ENCODE assay signal across 9 cellular contexts in the genomic region with DNA sequence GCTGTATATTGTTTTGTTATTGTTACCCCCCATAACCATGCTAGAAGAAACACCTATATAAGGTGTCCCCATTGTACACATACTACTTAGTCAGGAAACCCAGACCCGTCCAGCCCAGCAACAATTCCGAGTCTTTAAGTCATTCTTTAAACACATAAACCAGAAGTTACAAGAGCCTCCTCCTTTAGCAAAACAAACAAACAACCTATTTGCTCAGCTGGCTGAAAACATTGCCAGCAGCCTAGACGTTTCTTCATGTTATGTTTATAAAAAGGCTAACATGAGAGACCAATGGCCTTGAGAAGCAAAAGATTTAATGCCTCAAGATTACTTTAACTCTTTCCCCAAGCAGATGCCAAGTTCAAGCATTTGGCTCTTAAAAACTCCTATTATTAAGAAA. TPM values are rescaled to one million over a fixed set of nuclear protein-coding genes. Genes with fewer than 3 reads are reported as not detected.
DNase-seq lines count a peak whose midpoint lies in the region; ATAC-seq lines count a peak whose summit lies in the region.
"Had no signal": no experiment of that assay in that cellular context is flagged by ENCODE, and none has a peak within 500 bp of the region (broad histone marks: within the 10 kb centered on the region; RNA-seq: fewer than 3 reads in every experiment).

No MANE protein-coding gene starts in this region.

- no peaks in the 10 kb centered on the region for H3K27me3 Mint-ChIP-seq in activated CD4-positive, alpha-beta T cell treated with anti-CD3 and anti-CD28 coated beads for 36 hours
- H3K27me3 Mint-ChIP-seq in activated CD8-positive, alpha-beta T cell treated with anti-CD3 and anti-CD28 coated beads, Interleukin-2, amount 10 ng/mL, durations not matched to agents 7 days and 5 days (ENCODE audit: low read depth): no peaks in the 10 kb centered on the region
- peaks cover 3 to 15% (median 9%) of the 10 kb centered on the region in 3 donors for H3K27me3 Mint-ChIP-seq in immature natural killer cell (ENCODE audit: low read depth in 3 of 3)

- peaks cover 79% of the 10 kb centered on the region for H3K4me1 Mint-ChIP-seq in activated CD4-positive, alpha-beta T cell treated with anti-CD3 and anti-CD28 coated beads for 36 hours
- peaks cover 75% of the 10 kb centered on the region for H3K4me1 Mint-ChIP-seq in activated CD8-positive, alpha-beta T cell treated with anti-CD3 and anti-CD28 coated beads, Interleukin-2, amount 10 ng/mL, durations not matched to agents 7 days and 5 days (ENCODE audit: low read depth)
- H3K4me1 Mint-ChIP-seq in immature natural killer cell: peaks cover 77 to 90% of the 10 kb centered on the region in 2 donors

- H3K36me3 Mint-ChIP-seq in activated CD4-positive, alpha-beta T cell treated with anti-CD3 and anti-CD28 coated beads for 36 hours (ENCODE audit: low read depth): peaks cover 10% of the 10 kb centered on the region
- peaks cover 13% of the 10 kb centered on the region for H3K36me3 Mint-ChIP-seq in activated CD8-positive, alpha-beta T cell treated with anti-CD3 and anti-CD28 coated beads, Interleukin-2, amount 10 ng/mL, durations not matched to agents 7 days and 5 days (ENCODE audit: low read depth)
- H3K36me3 Mint-ChIP-seq in immature natural killer cell: no peaks in the 10 kb centered on the region

- peaks cover 18 to 58% (median 50%) of the 10 kb centered on the region in 5 donors for H3K4me1 ChIP-seq in subcutaneous abdominal adipose tissue (ENCODE audit: control insufficient read depth in 5 of 5, insufficient read depth in 5 of 5, low read length in 5 of 5)

- CTCF ChIA-PET in activated CD4-positive, alpha-beta T cell treated with anti-CD3 and anti-CD28 coated beads for 36 hours (lab: Charles Lee): interaction anchor here (1.2 to 1.3 kb wide), 2 partner anchors 11 to 13 kb away, joined by 3 to 6 read pairs; no protein-coding TSS in a partner anchor
- CTCF ChIA-PET in activated CD8-positive, alpha-beta T cell treated with anti-CD3 and anti-CD28 coated beads, Interleukin-2, amount 10 ng/mL, durations not matched to agents 7 days and 5 days (lab: Charles Lee): interaction anchor here (1.4 to 1.5 kb wide), 2 partner anchors 8 to 29 kb away, joined by 3 to 7 read pairs; no protein-coding TSS in a partner anchor

- peaks cover 0 to 4% (median 0%) of the 10 kb centered on the region in 5 donors for H3K9me3 ChIP-seq in subcutaneous abdominal adipose tissue (ENCODE audit: control insufficient read depth in 5 of 5, low read length in 5 of 5)

- DNase-seq in activated CD4-positive, alpha-beta T cell treated with anti-CD3 and anti-CD28 coated beads for 36 hours: no peak
- no peak for DNase-seq in activated CD4-positive, alpha-beta T cell treated with anti-CD3 and anti-CD28 coated beads for 1 hour
- DNase-seq in activated CD8-positive, alpha-beta T cell treated with anti-CD3 and anti-CD28 coated beads, Interleukin-2, amount 10 ng/mL, durations not matched to agents 7 days and 5 days: no peak
- DNase-seq in immature natural killer cell (no peak), DMS 273 (lab: John Stamatoyannopoulos, UW; ENCODE audit: unreplicated experiment) (no peak), NCI-H345 (lab: John Stamatoyannopoulos, UW) (no peak)
- DNase-seq: NCI-H2171 treated with DMSO at 0.1 percent for 48 hours had no signal

- peak overlapping the region in 1 of 5 donors; percentile 98 for H3K9ac ChIP-seq in subcutaneous abdominal adipose tissue (ENCODE audit: low read length in 5 of 5)

- H3K4me3 Mint-ChIP-seq in activated CD4-positive, alpha-beta T cell treated with anti-CD3 and anti-CD28 coated beads for 36 hours: peak overlapping the region; percentile 93
- peak overlapping the region; percentile 7 for H3K4me3 Mint-ChIP-seq in activated CD8-positive, alpha-beta T cell treated with anti-CD3 and anti-CD28 coated beads, Interleukin-2, amount 10 ng/mL, durations not matched to agents 7 days and 5 days
- peak overlapping the region; percentile 21 to 100 (median 45) for H3K4me3 Mint-ChIP-seq in immature natural killer cell

- H3K4me3 ChIP-seq in subcutaneous abdominal adipose tissue (ENCODE audit: low read depth in 1 of 5, low read length in 5 of 5): peak overlapping the region in 2 of 5 donors; percentile 84 to 97

- H3K27me3 ChIP-seq in subcutaneous abdominal adipose tissue (ENCODE audit: control insufficient read depth in 5 of 5, insufficient read depth in 4 of 5, low read length in 5 of 5): no peaks in the 10 kb centered on the region

- peak overlapping the region; percentile 48 for H3K27ac Mint-ChIP-seq in activated CD4-positive, alpha-beta T cell treated with anti-CD3 and anti-CD28 coated beads for 36 hours
- peak overlapping the region; percentile 7 for H3K27ac Mint-ChIP-seq in activated CD8-positive, alpha-beta T cell treated with anti-CD3 and anti-CD28 coated beads, Interleukin-2, amount 10 ng/mL, durations not matched to agents 7 days and 5 days
- H3K27ac Mint-ChIP-seq in immature natural killer cell: peak overlapping the region; percentile 13 to 99 (median 82)

- ATAC-seq in activated CD4-positive, alpha-beta T cell treated with anti-CD3 and anti-CD28 coated beads for 36 hours: no peak
- no peak for ATAC-seq in activated CD8-positive, alpha-beta T cell treated with anti-CD3 and anti-CD28 coated beads, Interleukin-2, amount 10 ng/mL, durations not matched to agents 7 days and 5 days
- ATAC-seq in GM21528 (IDR thresholded peaks at IDR 0.05; ENCODE audit: low FRiP score, unreplicated experiment): no peak

- peak overlapping the region; percentile 94 for H3K27ac ChIP-seq in subcutaneous abdominal adipose tissue (ENCODE audit: low read depth, low read length)

- no peaks in the 10 kb centered on the region for H3K9me3 Mint-ChIP-seq in activated CD4-positive, alpha-beta T cell treated with anti-CD3 and anti-CD28 coated beads for 36 hours (ENCODE audit: low read depth)
- no peaks in the 10 kb centered on the region for H3K9me3 Mint-ChIP-seq in activated CD8-positive, alpha-beta T cell treated with anti-CD3 and anti-CD28 coated beads, Interleukin-2, amount 10 ng/mL, durations not matched to agents 7 days and 5 days (ENCODE audit: insufficient read depth)
- H3K9me3 Mint-ChIP-seq in immature natural killer cell: no peaks in the 10 kb centered on the region

- POLR2A ChIA-PET in activated CD4-positive, alpha-beta T cell treated with anti-CD3 and anti-CD28 coated beads for 36 hours (lab: Charles Lee): no interaction called here
- POLR2A ChIA-PET in activated CD8-positive, alpha-beta T cell treated with anti-CD3 and anti-CD28 coated beads, Interleukin-2, amount 10 ng/mL, durations not matched to agents 7 days and 5 days (lab: Charles Lee): interaction anchor here (2.1 to 3.1 kb wide), 2 partner anchors 12 to 19 kb away, joined by 8 to 31 read pairs; no protein-coding TSS in a partner anchor

- intact Hi-C loops in activated CD4-positive, alpha-beta T cell treated with anti-CD3 and anti-CD28 coated beads for 36 hours (cut with DNase I, micrococcal nuclease): loop anchor here in 1 of 2 experiments (10.0 kb wide), 1 partner anchor 464 kb away; no protein-coding TSS in a partner anchor

- H3K36me3 ChIP-seq in subcutaneous abdominal adipose tissue (ENCODE audit: control insufficient read depth in 5 of 5, insufficient read depth in 5 of 5, low read length in 5 of 5): no peaks in the 10 kb centered on the region

RNA-seq across cellular contexts. Expression of gene ACOX3, which starts 1.4 kb away (rescaled TPM):
- total RNA-seq in activated CD4-positive, alpha-beta T cell treated with anti-CD3 and anti-CD28 coated beads for 36 hours: 10 to 100 TPM; 20.5 to 29.3 TPM
- 10 to 100 TPM; 13.2 to 13.6 TPM for total RNA-seq in activated CD8-positive, alpha-beta T cell treated with anti-CD3 and anti-CD28 coated beads, Interleukin-2, amount 10 ng/mL, durations not matched to agents 7 days and 5 days
- 10 to 100 TPM; 11.3 to 15.9 (median 15.8) TPM for polyA plus RNA-seq in immature natural killer cell

RNA-seq across cellular contexts. Expression of gene TRMT44, which starts 1.4 kb away (rescaled TPM):
- 10 to 100 TPM; 20.1 to 24.5 TPM for total RNA-seq in activated CD4-positive, alpha-beta T cell treated with anti-CD3 and anti-CD28 coated beads for 36 hours
- total RNA-seq in activated CD8-positive, alpha-beta T cell treated with anti-CD3 and anti-CD28 coated beads, Interleukin-2, amount 10 ng/mL, durations not matched to agents 7 days and 5 days: 10 to 100 TPM; 18.5 to 22.2 TPM
- 10 to 100 TPM in 1 of 3 donors, 1 to 10 TPM in 2; 2.6 to 15.6 (median 8.9) TPM for polyA plus RNA-seq in immature natural killer cell

Comparison
In these comparisons a context has a peak if more than half of its experiments do, and no peak if none do; other contexts are left out.
1. H3K27ac Mint-ChIP-seq: peak in every context shown above with its lines; median percentile 82 in immature natural killer cell; 48 in activated CD4-positive, alpha-beta T cell treated with anti-CD3 and anti-CD28 coated beads for 36 hours; 7 in activated CD8-positive, alpha-beta T cell treated with anti-CD3 and anti-CD28 coated beads, Interleukin-2, amount 10 ng/mL, durations not matched to agents 7 days and 5 days.
2. H3K4me3 Mint-ChIP-seq: peak in every context shown above with its lines; median percentile 93 in activated CD4-positive, alpha-beta T cell treated with anti-CD3 and anti-CD28 coated beads for 36 hours; 45 in immature natural killer cell; 7 in activated CD8-positive, alpha-beta T cell treated with anti-CD3 and anti-CD28 coated beads, Interleukin-2, amount 10 ng/mL, durations not matched to agents 7 days and 5 days.